22 cellular contexts compared by ENCODE assay signal in the genomic region with DNA sequence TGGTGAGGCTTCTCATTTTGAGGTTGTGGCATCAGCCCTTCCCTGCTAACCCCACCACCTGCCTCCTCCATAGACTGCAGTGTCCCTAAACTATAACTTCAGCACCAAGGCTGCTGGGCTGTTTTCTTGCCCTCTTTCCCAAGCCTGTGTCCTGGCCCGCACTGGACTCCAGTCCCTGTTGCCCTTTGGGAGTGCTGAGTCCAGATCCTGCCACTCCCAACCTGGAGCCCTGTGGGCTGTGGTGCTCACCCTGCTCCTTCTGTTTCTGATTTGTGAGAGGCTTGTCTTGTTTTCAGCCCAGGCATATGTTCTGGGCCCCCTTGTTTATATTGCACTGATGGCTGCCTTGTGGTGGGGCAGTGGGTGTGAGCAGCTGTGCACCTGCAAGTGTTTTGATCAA. TPM values are rescaled to one million over a fixed set of nuclear protein-coding genes. Genes with fewer than 3 reads are reported as not detected.
DNase-seq lines count a peak whose midpoint lies in the region; ATAC-seq, FAIRE-seq and TF ChIP-seq lines count a peak whose summit lies in the region.
"Had no signal": no experiment of that assay in that cellular context is flagged by ENCODE, and none has a peak within 500 bp of the region (broad histone marks: within the 10 kb centered on the region; RNA-seq: fewer than 3 reads in every experiment).

No MANE protein-coding gene starts in this region.

- H2AFZ ChIP-seq in OCI-LY1 (ENCODE audit: low read length) (no peak overlapping the region), H1 (ENCODE audit: low read length) (no peak overlapping the region; the same call in 1 of the 2 replicates), mesenchymal stem cell (ENCODE audit: low read depth, low read length) (no peak overlapping the region)
- H2AFZ ChIP-seq: PC-9 had no signal

- H4K91ac ChIP-seq in H1 (replicated peaks; ENCODE audit: insufficient read length, low read length) (no peak overlapping the region), mesenchymal stem cell (ENCODE audit: low read length) (peak overlapping the region; percentile 47)

- H3K79me1 ChIP-seq in H1 (ENCODE audit: low read depth, low read length) (no peaks in the 10 kb centered on the region), mesenchymal stem cell (replicated peaks; ENCODE audit: low read length, poor library complexity, severe bottlenecking) (no peaks in the 10 kb centered on the region)

- H3K23me2 ChIP-seq in H1 (ENCODE audit: low read depth, low read length), result no peaks in the 10 kb centered on the region

- H3K9ac ChIP-seq in OCI-LY1 (ENCODE audit: low read length) (peak overlapping the region; percentile 58; the same call in 1 of the 2 replicates), H1 (replicated peaks in 1 of 4; ENCODE audit: extremely low read depth in 1 of 4, low read depth in 3 of 4, low read length in 3 of 4) (no peak overlapping the region), mesenchymal stem cell (ENCODE audit: low read length) (no peak overlapping the region)

- WGBS in H1 (ENCODE audit: extremely low coverage in 1 of 2, insufficient coverage in 1 of 2, insufficient read length in 1 of 2, insufficient replicate concordance in 2 of 2, low coverage in 1 of 2, low lambda C conversion rate in 2 of 2, missing lambda C conversion rate in 1 of 2), 2 experiments, result 80% methylated on average over 1 of the region's 1 CpG; no CpG with 5 or more reads in 1 of the 2 experiments
- WGBS in mesenchymal stem cell, result 93% methylated on average over 1 of the region's 1 CpG
- WGBS in sigmoid colon, 2 donors, result 96 to 97% methylated on average over 1 of the region's 1 CpG

- H3K23ac ChIP-seq in H1 (ENCODE audit: insufficient read length) (no peak overlapping the region), mesenchymal stem cell (ENCODE audit: low read length in 2 of 2) (no peak overlapping the region)

- no peak for DNase-seq in H1 (ENCODE audit: low read depth in 1 of 2, low spot score in 2 of 2)
- no peak for DNase-seq in mesenchymal stem cell
- DNase-seq in sigmoid colon, result peak; percentile 41
- DNase-seq in AG08396 (ENCODE audit: low spot score), result no peak
- no peak for DNase-seq in ureter (ENCODE audit: low spot score)
- DNase-seq: ACHN, AML-193, DMS79 treated with DMSO at 0.1 percent for 48 hours, MM.1S, NCI-H1092, NCI-H1694, NCI-H2081 treated with DMSO at 0.1 percent for 48 hours, NCI-H510A, NCI-H82, PC-9 had no signal

- no peak overlapping the region for H3K4me3 ChIP-seq in OCI-LY1 (ENCODE audit: low read depth, low read length, poor library complexity, severe bottlenecking)
- no peak overlapping the region for H3K4me3 ChIP-seq in H1 (ENCODE audit: extremely low read depth in 1 of 4, insufficient read depth in 2 of 4, low read depth in 3 of 4, low read length in 4 of 4)
- H3K4me3 ChIP-seq in mesenchymal stem cell (ENCODE audit: insufficient read depth in 1 of 2, low read depth in 1 of 2, low read length in 2 of 2), result no peak overlapping the region
- H3K4me3 ChIP-seq in sigmoid colon, result no peak overlapping the region
- H3K4me3 ChIP-seq: PC-9, SJSA1 had no signal

- H4K20me1 ChIP-seq in OCI-LY1 (ENCODE audit: insufficient read depth, low read length) (no peaks in the 10 kb centered on the region), H1 (replicated peaks in 1 of 2; ENCODE audit: control insufficient read depth in 1 of 2, insufficient read depth in 2 of 2, low read length in 2 of 2) (no peaks in the 10 kb centered on the region)

- no peak overlapping the region for H4K5ac ChIP-seq in H1 (ENCODE audit: insufficient read length, low read depth, low read length)

- peak overlapping the region; percentile 40; the same call in 1 of the 2 replicates for H3K4me2 ChIP-seq in OCI-LY1 (ENCODE audit: low read length)
- H3K4me2 ChIP-seq in H1 (ENCODE audit: insufficient read depth in 1 of 2, low read depth in 2 of 2, low read length in 2 of 2), result no peak overlapping the region
- H3K4me2 ChIP-seq in mesenchymal stem cell (ENCODE audit: low read length, poor library complexity, severe bottlenecking), result no peak overlapping the region
- H3K4me2 ChIP-seq: PC-9 had no signal

- no peak for FAIRE-seq in H1 (lab: Jason Lieb, UNC)

- H3F3A ChIP-seq in OCI-LY1 (ENCODE audit: insufficient read depth, low read length), result no peaks in the 10 kb centered on the region

- H3K27ac ChIP-seq in OCI-LY1 (ENCODE audit: low read depth, low read length, poor library complexity, severe bottlenecking) (peak overlapping the region; percentile 97), H1 (ENCODE audit: low read depth, low read length) (no peak overlapping the region), mesenchymal stem cell (ENCODE audit: low read length, poor library complexity, severe bottlenecking) (no peak overlapping the region), sigmoid colon (no peak overlapping the region)
- H3K27ac ChIP-seq: PC-9, RWPE1, SJSA1 had no signal

- H3K56ac ChIP-seq in H1 (replicated peaks; ENCODE audit: insufficient read length, low read depth, low read length), result no peak overlapping the region

- no peak overlapping the region for H2BK15ac ChIP-seq in H1 (ENCODE audit: low read length)
- peak overlapping the region; percentile 2 for H2BK15ac ChIP-seq in mesenchymal stem cell (ENCODE audit: low read depth, poor library complexity, severe bottlenecking)

- H3K9me3 ChIP-seq in OCI-LY1 (ENCODE audit: low read length) (no peaks in the 10 kb centered on the region), H1 (ENCODE audit: insufficient read depth in 2 of 2, low read depth in 1 of 2, low read length in 1 of 2) (no peaks in the 10 kb centered on the region), mesenchymal stem cell (ENCODE audit: control insufficient read depth, low read length) (peaks cover 9% of the 10 kb centered on the region), sigmoid colon (peaks cover 0 to 6% (median 2%) of the 10 kb centered on the region in 4 donors)
- H3K9me3 ChIP-seq: SJSA1 had no signal

- no peak overlapping the region for H3K14ac ChIP-seq in H1 (ENCODE audit: insufficient read length)
- peak overlapping the region in 1 of 2 experiments; percentile 55 for H3K14ac ChIP-seq in mesenchymal stem cell (ENCODE audit: low read length in 2 of 2)

- no peak for TF ChIP-seq POLR2A in H1 (IDR thresholded peaks at IDR 0.05; ENCODE audit: control extremely low read depth in 1 of 2, low read depth in 2 of 2, low read length in 2 of 2)
- no peak for TF ChIP-seq POLR2A in sigmoid colon (IDR thresholded peaks at IDR 0.05)

- POLR2A ChIA-PET in H1 (lab: Charles Lee; ENCODE audit: partially characterized antibody), result no interaction called here

- 0 out of 2 replicates have a peak overlapping the region, but pooled peaks have one; percentile 39 for H2BK12ac ChIP-seq in H1 (ENCODE audit: low read depth, low read length)
- peak overlapping the region; percentile 72 to 96 for H2BK12ac ChIP-seq in mesenchymal stem cell (ENCODE audit: low read length in 2 of 2)

- H4K8ac ChIP-seq in H1 (ENCODE audit: extremely low read depth, insufficient read depth, low read length) (no peak overlapping the region), mesenchymal stem cell (ENCODE audit: low read length) (no peak overlapping the region)

- CTCF ChIA-PET in H1 (lab: Charles Lee; ENCODE audit: partially characterized antibody), result interaction anchor here (1.9 kb wide), 1 partner anchor 33 kb away, joined by 8 read pairs; no protein-coding TSS in a partner anchor

- H3K36me3 ChIP-seq in OCI-LY1 (ENCODE audit: insufficient read depth, low read length) (no peaks in the 10 kb centered on the region), H1 (ENCODE audit: control insufficient read depth in 2 of 4, insufficient read depth in 4 of 4, low read length in 3 of 4) (no peaks in the 10 kb centered on the region), mesenchymal stem cell (ENCODE audit: control insufficient read depth in 1 of 2, insufficient read depth in 2 of 2, low read depth in 1 of 2, low read length in 2 of 2) (no peaks in the 10 kb centered on the region), sigmoid colon (no peaks in the 10 kb centered on the region)
- H3K36me3 ChIP-seq: SJSA1 had no signal

- no peak for TF ChIP-seq EP300 in H1 (IDR thresholded peaks at IDR 0.05; ENCODE audit: borderline replicate concordance in 1 of 2, low read depth in 2 of 2, low read length in 2 of 2)
- no peak for TF ChIP-seq EP300 in sigmoid colon (IDR thresholded peaks at IDR 0.05)

- no peak overlapping the region for H2BK5ac ChIP-seq in H1 (ENCODE audit: low read depth, low read length)
- no peak overlapping the region for H2BK5ac ChIP-seq in mesenchymal stem cell (ENCODE audit: low read depth, low read length, poor library complexity, severe bottlenecking)

- no peak overlapping the region for H3K18ac ChIP-seq in H1 (ENCODE audit: extremely low read depth, low read length)
- H3K18ac ChIP-seq in mesenchymal stem cell (ENCODE audit: low read depth in 1 of 2, low read length in 2 of 2), result no peak overlapping the region

- intact Hi-C loops in sigmoid colon (cut with DNase I), result no loop called here

- H3K4me1 ChIP-seq in OCI-LY1 (ENCODE audit: insufficient read depth, low read length, severe bottlenecking), result peaks cover 44% of the 10 kb centered on the region
- H3K4me1 ChIP-seq in H1 (replicated peaks in 1 of 4; ENCODE audit: control insufficient read depth in 3 of 4, insufficient read depth in 4 of 4, low read length in 3 of 4), result peaks cover 0 to 4% (median 0%) of the 10 kb centered on the region in 4 experiments; a peak in 1 of 7 replicates
- peaks cover 4% of the 10 kb centered on the region for H3K4me1 ChIP-seq in mesenchymal stem cell (ENCODE audit: control insufficient read depth, insufficient read depth, low read depth, low read length)
- H3K4me1 ChIP-seq in sigmoid colon, result no peaks in the 10 kb centered on the region
- H3K4me1 ChIP-seq: SJSA1 had no signal

- H3K79me2 ChIP-seq in OCI-LY1 (ENCODE audit: insufficient read depth, low read length) (no peaks in the 10 kb centered on the region), H1 (ENCODE audit: control insufficient read depth in 1 of 2, insufficient read depth in 2 of 2, low read length in 2 of 2) (no peaks in the 10 kb centered on the region)

- H3K4ac ChIP-seq in H1 (replicated peaks; ENCODE audit: insufficient read length, low read depth, low read length) (no peak overlapping the region), mesenchymal stem cell (ENCODE audit: low read depth in 1 of 2, low read length in 2 of 2) (peak overlapping the region in 1 of 2 experiments; percentile 11)

- H2BK120ac ChIP-seq in H1 (replicated peaks; ENCODE audit: low read depth, low read length) (no peak overlapping the region), mesenchymal stem cell (ENCODE audit: low read depth, low read length) (no peak overlapping the region)

- no peak overlapping the region for H2BK20ac ChIP-seq in H1 (ENCODE audit: low read length)

- no peak for TF ChIP-seq CTCF in OCI-LY1 (IDR thresholded peaks at IDR 0.05; ENCODE audit: low read length)
- TF ChIP-seq CTCF in H1 (IDR thresholded peaks at IDR 0.05; ENCODE audit: control extremely low read depth in 1 of 3, insufficient read depth in 1 of 3, low read depth in 1 of 3, low read length in 3 of 3), result no peak
- no peak for TF ChIP-seq CTCF in sigmoid colon (IDR thresholded peaks at IDR 0.05)

- ATAC-seq in HG02623 (IDR thresholded peaks at IDR 0.05; ENCODE audit: unreplicated experiment), result no peak

- no peak for TF ChIP-seq RAD21 in H1 (IDR thresholded peaks at IDR 0.05 in 1 of 2, conservative IDR thresholded peaks at IDR 0.05 in 1 of 2; ENCODE audit: low read depth in 2 of 2, low read length in 2 of 2)

- H3K9me2 ChIP-seq in OCI-LY1 (ENCODE audit: low read depth, low read length), result no peaks in the 10 kb centered on the region

- H2AK5ac ChIP-seq in H1 (ENCODE audit: low read depth, low read length) (no peak overlapping the region), mesenchymal stem cell (ENCODE audit: low read length, severe bottlenecking) (no peak overlapping the region)

- H3K27me3 ChIP-seq in OCI-LY1 (ENCODE audit: insufficient read depth, low read length) (no peaks in the 10 kb centered on the region), H1 (replicated peaks in 1 of 4; ENCODE audit: control insufficient read depth in 3 of 4, extremely low read depth in 1 of 4, insufficient read depth in 3 of 4, low read length in 3 of 4) (no peaks in the 10 kb centered on the region), mesenchymal stem cell (ENCODE audit: control insufficient read depth in 1 of 2, insufficient read depth in 1 of 2, low read length in 2 of 2) (no peaks in the 10 kb centered on the region), sigmoid colon (no peaks in the 10 kb centered on the region)

RNA-seq across cellular contexts. Expression of a gene that starts 39.7 kb away (rescaled TPM):
- total RNA-seq in H1 (2021; fragmentation: NEBNext Ultra II Directional; extraction: Animal tissue kit (Norgen Biotek cat#: 25700)), result 159 and 179 TPM in 2 replicates
- polyA plus RNA-seq in H1 (2011; rRNA removed) (not detected in 2 replicates), sigmoid colon (not detected)
- polyA plus RNA-seq in H1 (2011; cell fraction: cytosol; rRNA removed), result not detected
- not detected for polyA plus RNA-seq in H1 (2011; cell fraction: nucleus; rRNA removed)
- polyA plus RNA-seq in H1 (2012, experiment 1 of 2), result not detected in 4 replicates
- not detected for polyA plus RNA-seq in H1 (2012, experiment 2 of 2)
- polyA plus RNA-seq in H1 (2013, experiment 1 of 2), result not detected
- polyA plus RNA-seq in H1 (2013, experiment 2 of 2), result not detected
- polyA minus RNA-seq in H1 (2011; rRNA and poly(A)+ RNA removed), result under 0.01 TPM in 2 replicates
- 3,004 TPM for polyA minus RNA-seq in H1 (2011; cell fraction: cytosol; rRNA and poly(A)+ RNA removed)
- under 0.01 TPM for polyA minus RNA-seq in H1 (2011; cell fraction: nucleus; rRNA and poly(A)+ RNA removed)
- polyA plus RNA-seq in mesenchymal stem cell (2013, experiment 1 of 2), result not detected
- polyA plus RNA-seq in mesenchymal stem cell (2013, experiment 2 of 2), result not detected
- total RNA-seq in sigmoid colon (not detected), ureter (13.6 TPM)
- total RNA-seq: H4, LHCN-M2, SJSA1 had no signal
- polyA plus RNA-seq: CD14-positive monocyte had no signal

Comparison
In these comparisons a context has a peak if more than half of its experiments do, and no peak if none do; other contexts are left out.
1. RNA of a gene that starts 39.7 kb away (total RNA-seq): 159 to 179 TPM in H1 and 13.6 TPM in ureter (single experiment); not detected in sigmoid colon; every median in the first group is over 10 times any median in the second.